ENCODE assay signal across 14 cellular contexts in genomic region chr19:14112051-14112808, GRCh38. TPM values are rescaled to one million over a fixed set of nuclear protein-coding genes. Genes with fewer than 3 reads are reported as not detected.
DNase-seq lines count a peak whose midpoint lies in the region; ATAC-seq and TF ChIP-seq lines count a peak whose summit lies in the region.
"Had no signal": no experiment of that assay in that cellular context is flagged by ENCODE, and none has a peak within 500 bp of the region (broad histone marks: within the 10 kb centered on the region; RNA-seq: fewer than 3 reads in every experiment).

No MANE protein-coding gene starts in this region.

- H3K4me1 ChIP-seq in GM23338 (ENCODE audit: insufficient read depth) (peaks cover 42% of the 10 kb centered on the region), ascending aorta (peaks cover 25 to 78% of the 10 kb centered on the region in 2 donors), left lung (peaks cover 30 to 51% of the 10 kb centered on the region in 2 donors), Caco-2 (no peaks in the 10 kb centered on the region)

- H3K4me3 Mint-ChIP-seq in GM23338 (no peak overlapping the region; the same call in 2 of the 3 replicates), Caco-2 (ENCODE audit: unreplicated experiment) (no peak overlapping the region)

- H3K4me1 Mint-ChIP-seq in GM23338 (peaks cover 36% of the 10 kb centered on the region), Caco-2 (ENCODE audit: low read depth, unreplicated experiment) (no peaks in the 10 kb centered on the region)

- H3K27ac ChIP-seq in GM23338 (ENCODE audit: low read depth) (0 out of 2 replicates have a peak overlapping the region, but pooled peaks have one; percentile 63), ascending aorta (peak overlapping the region; percentile 85 to 90), left lung (peak overlapping the region; percentile 65 to 88), skin epidermis (peak overlapping the region in 20 of 21 experiments; percentile 17 to 82 (median 64))

- H4K20me1 ChIP-seq in GM23338 (replicated peaks; ENCODE audit: insufficient read depth) = peaks cover 11% of the 10 kb centered on the region

- 0 out of 2 replicates have a peak overlapping the region, but pooled peaks have one; percentile 30 for H3K4me3 ChIP-seq in GM23338
- peak overlapping the region; percentile 41 to 54 for H3K4me3 ChIP-seq in ascending aorta
- H3K4me3 ChIP-seq in left lung = peak overlapping the region in 1 of 2 donors; percentile 0
- H3K4me3 ChIP-seq in skin epidermis = no peak overlapping the region
- no peak overlapping the region for H3K4me3 ChIP-seq in Caco-2 (ENCODE audit: low read depth, low read length)

- H3K9me3 Mint-ChIP-seq in GM23338 (no peaks in the 10 kb centered on the region; the same call in 2 of the 3 replicates), Caco-2 (ENCODE audit: unreplicated experiment) (no peaks in the 10 kb centered on the region)

- peaks cover 17% of the 10 kb centered on the region for H3K79me2 ChIP-seq in GM23338 (replicated peaks; ENCODE audit: insufficient read depth)

- H3F3A ChIP-seq in GM23338 (replicated peaks; ENCODE audit: low read depth) = peaks cover 15% of the 10 kb centered on the region

- peak overlapping the region; percentile 68 for H3K4me2 ChIP-seq in GM23338

- no peaks in the 10 kb centered on the region for H3K9me2 ChIP-seq in GM23338 (ENCODE audit: insufficient read depth)

- no peak for ATAC-seq in GM23338
- peak; percentile 15 for ATAC-seq in left lung
- no peak for ATAC-seq in HG03354 (IDR thresholded peaks at IDR 0.05; ENCODE audit: poor library complexity, severe bottlenecking, unreplicated experiment)
- no peak for ATAC-seq in HG03520 (IDR thresholded peaks at IDR 0.05; ENCODE audit: unreplicated experiment)

- no TSS peak for BruUV-seq in Caco-2 (replicated peaks; lab: Mats Ljungman, UMichigan)

- TF ChIP-seq CTCF in GM23338 (conservative IDR thresholded peaks at IDR 0.05; ENCODE audit: low read depth in 2 of 2) = no peak
- no peak for TF ChIP-seq CTCF in ascending aorta (IDR thresholded peaks at IDR 0.05)
- TF ChIP-seq CTCF in left lung (IDR thresholded peaks at IDR 0.05) = no peak
- no peak for TF ChIP-seq CTCF in Caco-2 (IDR thresholded peaks at IDR 0.05; ENCODE audit: insufficient read depth in 1 of 2, low read depth in 1 of 2, low read length in 1 of 2, severe bottlenecking in 1 of 2, unreplicated experiment in 1 of 2)

- H3K36me3 Mint-ChIP-seq in GM23338 (ENCODE audit: low read depth) (no peaks in the 10 kb centered on the region), Caco-2 (ENCODE audit: insufficient read depth, unreplicated experiment) (no peaks in the 10 kb centered on the region)

- no peaks in the 10 kb centered on the region for H3K27me3 ChIP-seq in GM23338 (ENCODE audit: insufficient read depth)
- H3K27me3 ChIP-seq in ascending aorta = no peaks in the 10 kb centered on the region
- no peaks in the 10 kb centered on the region for H3K27me3 ChIP-seq in left lung
- no peaks in the 10 kb centered on the region for H3K27me3 ChIP-seq in Caco-2 (replicated peaks; ENCODE audit: control insufficient read depth, insufficient read depth, low read length)

- POLR2A ChIA-PET in Caco-2 (lab: Charles Lee) = interaction anchor here (0.6 kb wide), 1 partner anchor 31 kb away, joined by 5 read pairs; no protein-coding TSS in a partner anchor

- H3K9me3 ChIP-seq in ascending aorta = no peaks in the 10 kb centered on the region
- H3K9me3 ChIP-seq in left lung = no peaks in the 10 kb centered on the region
- no peaks in the 10 kb centered on the region for H3K9me3 ChIP-seq in Caco-2

- H3K27ac Mint-ChIP-seq in GM23338 (0 out of 2 replicates have a peak overlapping the region, but pooled peaks have one; percentile 27), Caco-2 (ENCODE audit: unreplicated experiment) (no peak overlapping the region)

- H3K27me3 Mint-ChIP-seq in GM23338 (ENCODE audit: insufficient read depth, low read depth, poor library complexity) = peaks cover 4% of the 10 kb centered on the region
- no peaks in the 10 kb centered on the region for H3K27me3 Mint-ChIP-seq in Caco-2 (ENCODE audit: insufficient read depth, unreplicated experiment)

- DNase-seq in GM23338 (ENCODE audit: low spot score) = peak; percentile 34
- no peak for DNase-seq in ascending aorta (ENCODE audit: low spot score in 2 of 2)
- peak in 1 of 2 donors; percentile 53 for DNase-seq in left lung
- DNase-seq in Caco-2 = no peak
- DNase-seq in GOT3 (lab: John Stamatoyannopoulos, UW) = no peak
- DNase-seq: Calu3, NCI-H345, T-helper 1 cell had no signal

- intact Hi-C loops in ascending aorta (cut with DNase I) (no loop called here), left lung (cut with DNase I) (no loop called here), Caco-2 (cut with micrococcal nuclease; ENCODE audit: unreplicated experiment) (no loop called here)

- H2AFZ ChIP-seq in GM23338 = no peak overlapping the region

- H3K36me3 ChIP-seq in GM23338 (ENCODE audit: insufficient read depth) (no peaks in the 10 kb centered on the region), ascending aorta (no peaks in the 10 kb centered on the region), left lung (peaks cover 0 to 16% of the 10 kb centered on the region in 2 donors), Caco-2 (ENCODE audit: control insufficient read depth, insufficient read depth, low read length) (no peaks in the 10 kb centered on the region)

- CTCF ChIA-PET in Caco-2 (lab: Charles Lee) = no interaction called here

TF ChIP-seq in GM23338, 12 proteins besides CTCF, POLR2A, EP300 and RAD21 (continues in another document):
- no peak for TF ChIP-seq JUNB (IDR thresholded peaks at IDR 0.05; ENCODE audit: unreplicated experiment)
- no peak for TF ChIP-seq POLR2AphosphoS5 (IDR thresholded peaks at IDR 0.05; ENCODE audit: low read depth)
- no peak for TF ChIP-seq ZNF114 (CRISPR knock-in tag; IDR thresholded peaks at IDR 0.05)
- TF ChIP-seq EZH2phosphoT487 (IDR thresholded peaks at IDR 0.05; ENCODE audit: unreplicated experiment) = no peak

RNA-seq across cellular contexts. Expression of gene PRKACA, which starts 5.3 kb away (rescaled TPM):
- 25.7 and 31.3 TPM in 2 replicates for total RNA-seq in GM23338 (2014; rRNA removed; shearing (Covaris generic))
- 12.3 and 13.0 TPM in 2 replicates for polyA plus RNA-seq in GM23338 (2016; fragmentation: Nextera tagmentation; extraction: Ambion mirVana)
- total RNA-seq in ascending aorta (92.6 TPM), left lung (100 to 1,000 TPM in 1 of 2 donors, 10 to 100 TPM in 1; 81.5 to 118 TPM), Caco-2 (2022) (46.4 and 51.9 TPM in 2 replicates)

RNA-seq across cellular contexts. Expression of gene SAMD1, which starts 21.7 kb away (rescaled TPM):
- total RNA-seq in GM23338 (2014; rRNA removed; shearing (Covaris generic)) = 67.1 and 69.0 TPM in 2 replicates
- polyA plus RNA-seq in GM23338 (2016; fragmentation: Nextera tagmentation; extraction: Ambion mirVana) = 32.2 and 38.1 TPM in 2 replicates
- total RNA-seq in ascending aorta = 9.4 TPM
- total RNA-seq in left lung = 10 to 100 TPM; 40.4 to 56.9 TPM
- 38.3 and 47.1 TPM in 2 replicates for total RNA-seq in Caco-2 (2022)

RNA-seq across cellular contexts. Expression of gene ASF1B, which starts 24.2 kb away (rescaled TPM):
- total RNA-seq in GM23338 (2014; rRNA removed; shearing (Covaris generic)) = 33.3 and 37.1 TPM in 2 replicates
- 33.8 and 36.9 TPM in 2 replicates for polyA plus RNA-seq in GM23338 (2016; fragmentation: Nextera tagmentation; extraction: Ambion mirVana)
- total RNA-seq in ascending aorta (7.8 TPM), left lung (10 to 100 TPM; 10.5 to 11.4 TPM), Caco-2 (2022) (37.7 and 40.2 TPM in 2 replicates)

RNA-seq across cellular contexts. Expression of gene C19orf67, which starts 26.6 kb away (rescaled TPM):
- total RNA-seq in GM23338 (2014; rRNA removed; shearing (Covaris generic)) = not detected in 2 replicates
- polyA plus RNA-seq in GM23338 (2016; fragmentation: Nextera tagmentation; extraction: Ambion mirVana) = 0.40 TPM in 1 of 2 replicates, not detected in the other
- total RNA-seq in ascending aorta (not detected), left lung (not detected), Caco-2 (2022) (not detected in 2 replicates)
- total RNA-seq: bronchial epithelial cell, Calu3, glomerular endothelial cell, myocyte had no signal

RNA-seq across cellular contexts. Expression of gene MISP3, which starts 39.6 kb away (rescaled TPM):
- 1.9 and 7.8 TPM in 2 replicates for total RNA-seq in GM23338 (2014; rRNA removed; shearing (Covaris generic))
- polyA plus RNA-seq in GM23338 (2016; fragmentation: Nextera tagmentation; extraction: Ambion mirVana) = 2.4 and 2.7 TPM in 2 replicates
- total RNA-seq in ascending aorta (6.0 TPM), left lung (10 to 100 TPM in 1 of 2 donors, 1 to 10 TPM in 1; 6.3 to 10.8 TPM), Caco-2 (2022) (5.2 TPM in 2 replicates)

Comparison
In these comparisons a context has a peak if more than half of its experiments do, and no peak if none do; other contexts are left out.
1. H3K4me3 ChIP-seq: peak in GM23338 (single experiment) and ascending aorta (2 of 2); none in skin epidermis (0 of 7) and Caco-2 (single experiment).
2. Peak in every context shown above with its lines, with median percentiles within 50 percentile points of each other: H3K27ac ChIP-seq.